22 cellular contexts compared by ENCODE assay signal in genomic region chr17:6325741-6326140, GRCh38.
"Had no signal": no experiment of that assay in that cellular context is flagged by ENCODE, and none has a peak within 500 bp of the region (broad histone marks: within the 10 kb centered on the region; RNA-seq: fewer than 3 reads in every experiment).

No MANE protein-coding gene starts in this region.

- H3K36me3 ChIP-seq: esophagus squamous epithelium, neutrophil, sigmoid colon, tibial artery, upper lobe of left lung, vagina had no signal

- H3K27ac ChIP-seq: neutrophil, psoas muscle, tibial artery, vagina had no signal

- H3K4me1 ChIP-seq: psoas muscle, sigmoid colon, tibial artery, vagina had no signal

- H3K9me3 ChIP-seq: esophagus squamous epithelium, mucosa of descending colon, neutrophil, psoas muscle, tibial artery, upper lobe of left lung, vagina had no signal

- H3K27me3 ChIP-seq: sigmoid colon, upper lobe of left lung, vagina had no signal

- FAIRE-seq: endometrium, islet of Langerhans, small intestine had no signal

- ATAC-seq: left lobe of liver; mucosa of descending colon; naive thymus-derived CD8-positive, alpha-beta T cell; psoas muscle; stimulated activated naive CD8-positive, alpha-beta T cell treated with anti-CD3 and anti-CD28 coated beads, Interleukin-15, Interleukin-2, amounts not matched to agents 100 U/mL and 50 U/mL, for 24 hours had no signal

- DNase-seq: cortex of kidney; effector memory CD4-positive, alpha-beta T cell; esophagus squamous epithelium; foreskin fibroblast; head of caudate nucleus; hypothalamus; kidney glomerular epithelial cell; mucosa of descending colon; naive thymus-derived CD8-positive, alpha-beta T cell; psoas muscle; retina; sigmoid colon; small intestine; stimulated activated CD4-positive, alpha-beta T cell treated with anti-CD3 and anti-CD28 coated beads, Interleukin-2, amount 100 ng/mL, for 48 hours; stimulated activated naive CD8-positive, alpha-beta T cell treated with anti-CD3 and anti-CD28 coated beads, Interleukin-15, Interleukin-2, amounts not matched to agents 100 U/mL and 50 U/mL, for 24 hours; tibial artery; upper lobe of left lung had no signal

- H3K4me3 ChIP-seq: esophagus squamous epithelium, mucosa of descending colon, psoas muscle, sigmoid colon, tibial artery, upper lobe of left lung, vagina had no signal
